ENCODE assay signal across 1 cellular context in genomic region chr7:151010002-151010306, GRCh38.
TF ChIP-seq lines count a peak whose summit lies in the region.

No MANE protein-coding gene starts in this region.

TF ChIP-seq in GM23338, 12 proteins besides CTCF, POLR2A, EP300 and RAD21:
- TF ChIP-seq EZH2phosphoT487 (IDR thresholded peaks at IDR 0.05; ENCODE audit: unreplicated experiment) (no peak), ETS1 (IDR thresholded peaks at IDR 0.05) (no peak), NANOG (IDR thresholded peaks at IDR 0.05; ENCODE audit: borderline replicate concordance) (no peak), JUNB (IDR thresholded peaks at IDR 0.05; ENCODE audit: unreplicated experiment) (no peak), ZNF462 (CRISPR knock-in tag; IDR thresholded peaks at IDR 0.05) (no peak)
